ENCODE assay signal across 1 cellular context in genomic region chr4:71147261-71147660, GRCh38.
TF ChIP-seq lines count a peak whose summit lies in the region.

No MANE protein-coding gene starts in this region.

TF ChIP-seq in HepG2, 621 proteins besides CTCF, POLR2A, EP300 and RAD21 (continued from another document):
- TF ChIP-seq, protein P1, sequence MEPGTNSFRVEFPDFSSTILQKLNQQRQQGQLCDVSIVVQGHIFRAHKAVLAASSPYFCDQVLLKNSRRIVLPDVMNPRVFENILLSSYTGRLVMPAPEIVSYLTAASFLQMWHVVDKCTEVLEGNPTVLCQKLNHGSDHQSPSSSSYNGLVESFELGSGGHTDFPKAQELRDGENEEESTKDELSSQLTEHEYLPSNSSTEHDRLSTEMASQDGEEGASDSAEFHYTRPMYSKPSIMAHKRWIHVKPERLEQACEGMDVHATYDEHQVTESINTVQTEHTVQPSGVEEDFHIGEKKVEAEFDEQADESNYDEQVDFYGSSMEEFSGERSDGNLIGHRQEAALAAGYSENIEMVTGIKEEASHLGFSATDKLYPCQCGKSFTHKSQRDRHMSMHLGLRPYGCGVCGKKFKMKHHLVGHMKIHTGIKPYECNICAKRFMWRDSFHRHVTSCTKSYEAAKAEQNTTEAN (CRISPR knock-in tag; conservative IDR thresholded peaks at IDR 0.05): no peak
- no peak for TF ChIP-seq ZNF552 (CRISPR knock-in tag; IDR thresholded peaks at IDR 0.05; ENCODE audit: borderline replicate concordance)
